ENCODE assay signal across 8 cellular contexts in genomic region chrX:101550362-101550761, GRCh38. TPM values are rescaled to one million over a fixed set of nuclear protein-coding genes. Genes with fewer than 3 reads are reported as not detected.
DNase-seq lines count a peak whose midpoint lies in the region; ATAC-seq and TF ChIP-seq lines count a peak whose summit lies in the region.

Gene ARMCX1, plus strand, starts transcription at chrX:101550547. Its CDS starts 2,384 bp downstream, at chrX:101552931.

- peak within 1 kb of the TSS; percentile 67 for H3K4me3 Mint-ChIP-seq in activated T-cell treated with anti-CD3 and anti-CD28 coated beads, Interleukin-2, amount 50 U/mL, for 4 hours

- TF ChIP-seq EP300 in stomach (IDR thresholded peaks at IDR 0.05): no peak

- H3K9ac ChIP-seq in mucosa of rectum (ENCODE audit: low read depth in 1 of 2, low read length in 2 of 2): peak within 1 kb of the TSS; percentile 47 to 48

- H3K4me1 ChIP-seq in mucosa of rectum (ENCODE audit: control insufficient read depth in 2 of 2, insufficient read depth in 2 of 2, low read length in 2 of 2) (no peaks in the 10 kb centered on the region), stomach (peaks cover 0 to 5% (median 0%) of the 10 kb centered on the region in 4 donors)

- intact Hi-C loops in stomach (cut with DNase I; ENCODE audit: low total_unique reads): no loop called here

- H3K4me3 ChIP-seq in mucosa of rectum (ENCODE audit: low read length in 2 of 2) (peak within 1 kb of the TSS; percentile 56 to 72), stomach (peak within 1 kb of the TSS; percentile 48 to 59 (median 54))

- peaks cover 22% of the 10 kb centered on the region for H3K27me3 Mint-ChIP-seq in activated T-cell treated with anti-CD3 and anti-CD28 coated beads, Interleukin-2, amount 50 U/mL, for 4 hours (ENCODE audit: low read depth)

- H3K4me1 Mint-ChIP-seq in activated T-cell treated with anti-CD3 and anti-CD28 coated beads, Interleukin-2, amount 50 U/mL, for 4 hours (ENCODE audit: low read depth): peaks cover 12% of the 10 kb centered on the region

- DNase-seq in DMS79 (lab: John Stamatoyannopoulos, UW) (peak; percentile 59), NCI-H1105 treated with DMSO at 0.1 percent for 48 hours (lab: John Stamatoyannopoulos, UW) (peak; percentile 72), fibroblast of peridontal ligament (ENCODE audit: extremely low read depth) (peak; percentile 83), stomach (peak; percentile 49)
- no peak for DNase-seq in activated T-cell treated with anti-CD3 and anti-CD28 coated beads, Interleukin-2, amount 50 U/mL, for 4 hours

- no peaks in the 10 kb centered on the region for H3K36me3 Mint-ChIP-seq in activated T-cell treated with anti-CD3 and anti-CD28 coated beads, Interleukin-2, amount 50 U/mL, for 4 hours (ENCODE audit: insufficient read depth)

- no peak for TF ChIP-seq CTCF in stomach (IDR thresholded peaks at IDR 0.05)

- H3K9me3 Mint-ChIP-seq in activated T-cell treated with anti-CD3 and anti-CD28 coated beads, Interleukin-2, amount 50 U/mL, for 4 hours: no peaks in the 10 kb centered on the region

- WGBS in stomach, 5 donors: 0 to 57% (median 4%) methylated on average over 4 to 20 of the region's 20 CpGs

- peaks cover 0 to 2% of the 10 kb centered on the region in 2 donors for H3K27me3 ChIP-seq in mucosa of rectum (ENCODE audit: control insufficient read depth in 2 of 2, insufficient read depth in 2 of 2, low read length in 2 of 2)
- H3K27me3 ChIP-seq in stomach: peaks cover 0 to 11% (median 0%) of the 10 kb centered on the region in 3 donors

- H3K36me3 ChIP-seq in mucosa of rectum (ENCODE audit: control insufficient read depth in 2 of 2, insufficient read depth in 2 of 2, low read length in 2 of 2) (no peaks in the 10 kb centered on the region), stomach (peaks cover 0 to 13% (median 7%) of the 10 kb centered on the region in 4 donors)

- H3K27ac ChIP-seq in mucosa of rectum (ENCODE audit: low read depth in 2 of 2, low read length in 2 of 2) (peak within 1 kb of the TSS; percentile 46 to 75), stomach (peak within 1 kb of the TSS; percentile 34 to 89 (median 81))

- H3K9me3 ChIP-seq in mucosa of rectum (ENCODE audit: control insufficient read depth in 2 of 2, low read length in 2 of 2): no peaks in the 10 kb centered on the region
- no peaks in the 10 kb centered on the region for H3K9me3 ChIP-seq in stomach

- peak; percentile 73 to 88 for ATAC-seq in activated T-cell treated with anti-CD3 and anti-CD28 coated beads, Interleukin-2, amount 50 U/mL, for 4 hours
- ATAC-seq in HG03095 (IDR thresholded peaks at IDR 0.05; ENCODE audit: unreplicated experiment) (no peak), HG02623 (IDR thresholded peaks at IDR 0.05; ENCODE audit: unreplicated experiment) (no peak)

- no peak for TF ChIP-seq POLR2A in stomach (IDR thresholded peaks at IDR 0.05)

RNA-seq across cellular contexts. Expression of gene ARMCX1, which starts in this region (rescaled TPM):
- 1 to 10 TPM; 1.2 to 4.8 (median 3.5) TPM for total RNA-seq in activated T-cell treated with anti-CD3 and anti-CD28 coated beads, Interleukin-2, amount 50 U/mL, for 4 hours
- 10 to 100 TPM in 3 of 5 donors, 1 to 10 TPM in 2; 2.8 to 72.8 (median 18.2) TPM for total RNA-seq in stomach
- 10 to 100 TPM in 2 of 3 donors, 1 to 10 TPM in 1; 9.5 to 13.0 (median 10.8) TPM for polyA plus RNA-seq in stomach

Comparison
In these comparisons a context has a peak if more than half of its experiments do, and no peak if none do; other contexts are left out.
1. ATAC-seq: peak in activated T-cell treated with anti-CD3 and anti-CD28 coated beads, Interleukin-2, amount 50 U/mL, for 4 hours (2 of 2); none in HG03095 (single experiment) and HG02623 (single experiment).